In the genomic region with DNA sequence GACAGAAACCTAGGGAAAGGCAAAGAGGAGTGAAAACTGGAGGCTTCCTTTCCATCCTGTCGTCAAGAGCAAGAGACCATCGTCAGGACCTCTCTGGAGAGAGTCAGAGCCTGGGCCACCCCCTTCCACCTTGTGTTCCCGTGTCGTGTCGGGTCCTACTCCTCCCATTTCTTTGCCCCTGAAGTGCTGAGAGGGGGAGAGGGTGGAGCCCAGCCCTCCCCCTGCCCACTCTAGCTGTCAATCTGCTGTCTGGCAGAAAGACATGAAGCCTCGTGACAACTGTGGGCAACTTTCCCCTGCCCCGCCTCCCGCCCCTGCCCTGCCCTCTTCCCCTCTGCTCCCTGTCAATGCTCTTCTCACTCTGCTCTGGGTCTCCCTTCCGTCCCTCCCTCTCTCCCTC, we compare ENCODE assay signal across 9 cellular contexts. TPM values are rescaled to one million over a fixed set of nuclear protein-coding genes. Genes with fewer than 3 reads are reported as not detected.
"Had no signal": no experiment of that assay in that cellular context is flagged by ENCODE, and none has a peak within 500 bp of the region (broad histone marks: within the 10 kb centered on the region; RNA-seq: fewer than 3 reads in every experiment).

No MANE protein-coding gene starts in this region.

- DNase-seq: H9, HCEC 1CT, IMR-90 had no signal

- FAIRE-seq: H1, H54, HTR-8/SVneo, K562 had no signal

- ATAC-seq: GM23338, K562 had no signal

- H3K4me3 ChIP-seq: GM23338, K562 had no signal

- H3K4me2 ChIP-seq: GM23338 had no signal

- H2AFZ ChIP-seq: GM23338 had no signal

RNA-seq across cellular contexts. Expression of a gene that starts 20.6 kb away (rescaled TPM):
- total RNA-seq: H1, HT-29, IMR-90, K562 had no signal
- polyA plus RNA-seq: IMR-90, K562 had no signal
